8 cellular contexts compared by ENCODE assay signal in the genomic region with DNA sequence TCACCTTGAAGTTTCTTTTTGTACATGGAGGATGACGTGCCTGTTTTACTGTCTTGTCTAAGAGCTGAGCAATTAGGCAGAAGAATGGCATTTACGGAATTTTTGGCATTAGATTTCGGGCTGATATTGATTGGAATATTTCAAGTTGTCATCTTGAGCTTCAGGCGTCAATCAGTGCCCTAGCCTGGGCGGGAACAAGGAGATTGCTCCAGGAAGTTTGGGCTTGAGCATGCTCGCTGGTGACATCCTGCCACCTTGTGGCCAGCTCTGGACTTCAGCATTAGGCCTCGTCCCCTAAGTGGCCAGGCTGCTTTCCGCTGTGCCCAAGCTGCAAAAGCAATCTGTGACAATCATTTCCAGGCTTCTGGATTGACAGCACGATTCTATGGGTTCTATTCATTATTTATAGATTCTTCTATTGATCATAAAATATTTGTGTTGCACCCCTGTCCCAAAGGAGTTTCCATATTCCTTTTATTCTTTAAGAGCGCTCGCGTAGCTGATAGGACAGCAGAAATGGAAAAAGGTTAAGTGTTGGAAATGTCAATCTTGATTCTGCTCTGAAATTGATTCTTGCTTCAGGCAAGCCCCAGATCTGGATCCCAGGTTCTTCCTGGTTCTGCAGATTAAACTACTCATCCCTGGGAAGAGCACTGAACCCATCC.
DNase-seq lines count a peak whose midpoint lies in the region; ATAC-seq and TF ChIP-seq lines count a peak whose summit lies in the region.

No MANE protein-coding gene starts in this region.

- ATAC-seq in HG02571 (IDR thresholded peaks at IDR 0.05; ENCODE audit: unreplicated experiment) (peak; percentile 54), GM18861 (IDR thresholded peaks at IDR 0.05; ENCODE audit: unreplicated experiment) (no peak)

- H3K36me3 Mint-ChIP-seq in brain = no peaks in the 10 kb centered on the region

- H3K4me1 Mint-ChIP-seq in brain = peaks cover 66% of the 10 kb centered on the region

- TF ChIP-seq CTCF in brain (conservative IDR thresholded peaks at IDR 0.05) = peak; percentile 96 to 97

- DNase-seq in GF-D8 (lab: John Stamatoyannopoulos, UW) (peak; percentile 25), NCI-H146 treated with DMSO at 0.1 percent for 48 hours (lab: John Stamatoyannopoulos, UW; ENCODE audit: unreplicated experiment) (peak; percentile 20), T-helper 2 cell (peak in 3 of 5 experiments; percentile 27 to 48 (median 33)), iPS DF 19.7 (ENCODE audit: low read depth, low spot score) (peak; percentile 23), skeletal muscle cell (ENCODE audit: low read depth) (peak; percentile 36)

- H3K27ac Mint-ChIP-seq in brain = peak overlapping the region in 3 of 5 experiments; percentile 31 to 63 (median 58)

- peaks cover 3% of the 10 kb centered on the region for H3K27me3 Mint-ChIP-seq in brain

- no peak overlapping the region for H3K4me3 ChIP-seq in skeletal muscle cell (ENCODE audit: low read depth, low read length)

- no peaks in the 10 kb centered on the region for H3K9me3 Mint-ChIP-seq in brain

- H3K4me3 Mint-ChIP-seq in brain = peak overlapping the region in 4 of 5 experiments; percentile 11 to 60 (median 44)
